ENCODE assay signal across 8 cellular contexts in genomic region chr5:32172908-32173393, GRCh38. TPM values are rescaled to one million over a fixed set of nuclear protein-coding genes. Genes with fewer than 3 reads are reported as not detected.
DNase-seq lines count a peak whose midpoint lies in the region; ATAC-seq, FAIRE-seq and TF ChIP-seq lines count a peak whose summit lies in the region.

No MANE protein-coding gene starts in this region.

- peak overlapping the region; percentile 96 for H3K4me3 ChIP-seq in left ventricle myocardium inferior

- peak overlapping the region; percentile 100 for H3K27ac ChIP-seq in left ventricle myocardium inferior (replicated peaks)

- no peaks in the 10 kb centered on the region for H3K9me3 Mint-ChIP-seq in activated naive CD8-positive, alpha-beta T cell treated with anti-CD3 and anti-CD28 coated beads for 36 hours

- peak overlapping the region; percentile 99 for H3K4me3 Mint-ChIP-seq in activated naive CD8-positive, alpha-beta T cell treated with anti-CD3 and anti-CD28 coated beads for 36 hours

- H3K36me3 Mint-ChIP-seq in activated naive CD8-positive, alpha-beta T cell treated with anti-CD3 and anti-CD28 coated beads for 36 hours, result peaks cover 39% of the 10 kb centered on the region

- H3K27me3 ChIP-seq in left ventricle myocardium inferior (ENCODE audit: low read depth), result no peaks in the 10 kb centered on the region

- TF ChIP-seq CTCF in left ventricle myocardium inferior (IDR thresholded peaks at IDR 0.05; ENCODE audit: borderline replicate concordance), result no peak

- H3K4me1 Mint-ChIP-seq in activated naive CD8-positive, alpha-beta T cell treated with anti-CD3 and anti-CD28 coated beads for 36 hours, result peaks cover 33% of the 10 kb centered on the region

- intact Hi-C loops in left ventricle myocardium inferior (cut with micrococcal nuclease), result no loop called here
- intact Hi-C loops in Right ventricle myocardium superior (cut with DNase I), result loop anchor here (5.0 kb wide), 1 partner anchor 71 kb away; no protein-coding TSS in a partner anchor

- peaks cover under 1% of the 10 kb centered on the region for H3K27me3 Mint-ChIP-seq in activated naive CD8-positive, alpha-beta T cell treated with anti-CD3 and anti-CD28 coated beads for 36 hours

- peaks cover 75% of the 10 kb centered on the region for H3K4me1 ChIP-seq in left ventricle myocardium inferior

- peak; percentile 24 for FAIRE-seq in islet of Langerhans (lab: Jason Lieb, UNC)

- no peaks in the 10 kb centered on the region for H3K9me3 ChIP-seq in left ventricle myocardium inferior (replicated peaks)

- DNase-seq in left ventricle myocardium inferior, result no peak
- DNase-seq in Right ventricle myocardium superior, result no peak
- DNase-seq in activated naive CD8-positive, alpha-beta T cell treated with anti-CD3 and anti-CD28 coated beads for 36 hours, result no peak
- DNase-seq in superior temporal gyrus (ENCODE audit: extremely low spot score), result peak; percentile 76
- no peak for DNase-seq in SIG-M5 (lab: John Stamatoyannopoulos, UW)

- ATAC-seq in Right ventricle myocardium superior (ENCODE audit: poor library complexity), result no peak
- no peak for ATAC-seq in GM18868 (IDR thresholded peaks at IDR 0.05; ENCODE audit: unreplicated experiment)
- no peak for ATAC-seq in GM21390 (IDR thresholded peaks at IDR 0.05; ENCODE audit: unreplicated experiment)

- H3K27ac Mint-ChIP-seq in activated naive CD8-positive, alpha-beta T cell treated with anti-CD3 and anti-CD28 coated beads for 36 hours, result peak overlapping the region; percentile 93

- H3K36me3 ChIP-seq in left ventricle myocardium inferior, result peaks cover 29% of the 10 kb centered on the region

RNA-seq across cellular contexts. Expression of gene GOLPH3, which starts 1.2 kb away (rescaled TPM):
- 42.8 TPM for total RNA-seq in left ventricle myocardium inferior
- 35.9 TPM for total RNA-seq in Right ventricle myocardium superior
- 10 to 100 TPM; 68.0 to 72.6 TPM for total RNA-seq in activated naive CD8-positive, alpha-beta T cell treated with anti-CD3 and anti-CD28 coated beads for 36 hours
